1 cellular context compared by ENCODE assay signal in the genomic region with DNA sequence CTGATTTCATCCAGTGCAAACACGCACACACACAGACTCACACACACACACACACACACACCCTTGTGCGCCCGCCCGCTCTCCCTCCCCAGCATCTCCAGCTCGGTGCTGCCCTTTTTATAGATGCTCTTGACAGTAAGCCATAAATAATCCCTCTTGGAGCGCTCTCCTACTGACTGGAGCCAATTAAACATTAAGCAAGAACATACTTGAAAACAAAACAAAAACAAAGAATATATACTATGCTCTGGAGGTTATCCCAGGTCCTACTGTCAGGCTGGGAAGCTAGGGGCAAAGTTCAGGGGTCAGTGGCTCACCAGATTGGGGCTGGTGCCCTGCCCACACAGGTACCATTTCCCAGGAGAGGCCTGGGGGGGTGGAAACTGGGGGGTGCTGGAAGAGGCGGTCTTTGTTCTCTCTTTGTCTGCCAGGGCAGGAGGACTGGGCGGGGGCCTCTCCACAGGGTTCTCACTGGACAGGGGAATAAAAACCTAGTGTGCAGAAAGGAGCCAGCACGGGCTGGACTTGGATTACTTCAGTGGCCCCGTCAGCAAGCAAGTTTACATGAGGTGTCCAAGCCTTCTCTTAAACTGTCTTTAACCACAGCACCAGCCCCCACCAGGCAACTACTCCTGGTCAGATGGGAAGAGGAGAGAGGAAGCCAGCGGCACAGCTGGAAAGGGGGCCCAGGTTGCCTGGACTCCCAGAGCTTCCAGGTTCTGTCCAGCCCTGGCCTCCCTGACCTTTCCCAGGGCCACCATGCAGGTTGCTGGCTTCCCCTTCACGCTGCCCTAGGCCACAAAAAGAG.
A peak's percentile ranks its signal among the peaks of the same experiment; 100 is the strongest.
TF ChIP-seq lines count a peak whose summit lies in the region.

No MANE protein-coding gene starts in this region.

TF ChIP-seq in HepG2, 621 proteins besides CTCF, POLR2A, EP300 and RAD21 (continues in another document):
- TF ChIP-seq, protein P1, sequence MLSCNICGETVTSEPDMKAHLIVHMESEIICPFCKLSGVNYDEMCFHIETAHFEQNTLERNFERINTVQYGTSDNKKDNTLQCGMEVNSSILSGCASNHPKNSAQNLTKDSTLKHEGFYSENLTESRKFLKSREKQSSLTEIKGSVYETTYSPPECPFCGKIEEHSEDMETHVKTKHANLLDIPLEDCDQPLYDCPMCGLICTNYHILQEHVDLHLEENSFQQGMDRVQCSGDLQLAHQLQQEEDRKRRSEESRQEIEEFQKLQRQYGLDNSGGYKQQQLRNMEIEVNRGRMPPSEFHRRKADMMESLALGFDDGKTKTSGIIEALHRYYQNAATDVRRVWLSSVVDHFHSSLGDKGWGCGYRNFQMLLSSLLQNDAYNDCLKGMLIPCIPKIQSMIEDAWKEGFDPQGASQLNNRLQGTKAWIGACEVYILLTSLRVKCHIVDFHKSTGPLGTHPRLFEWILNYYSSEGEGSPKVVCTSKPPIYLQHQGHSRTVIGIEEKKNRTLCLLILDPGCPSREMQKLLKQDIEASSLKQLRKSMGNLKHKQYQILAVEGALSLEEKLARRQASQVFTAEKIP (CRISPR knock-in tag; IDR thresholded peaks at IDR 0.05; ENCODE audit: borderline replicate concordance) = no peak
- TF ChIP-seq ZBTB8A (CRISPR knock-in tag; IDR thresholded peaks at IDR 0.05; ENCODE audit: borderline replicate concordance, low read depth) (no peak), ZSCAN22 (CRISPR knock-in tag; IDR thresholded peaks at IDR 0.05) (0 out of 2 replicates have a peak, but pooled peaks have one; percentile 22), ZNF605 (CRISPR knock-in tag; IDR thresholded peaks at IDR 0.05) (no peak; the same call in 1 of the 2 replicates), MIER2 (CRISPR knock-in tag; IDR thresholded peaks at IDR 0.05) (no peak), ZNF274 (CRISPR knock-in tag; IDR thresholded peaks at IDR 0.05) (no peak), TBL1XR1 (IDR thresholded peaks at IDR 0.05; ENCODE audit: borderline replicate concordance, low read length, partially characterized antibody) (no peak), ZC3H13 (CRISPR knock-in tag; IDR thresholded peaks at IDR 0.05) (no peak), YEATS2 (CRISPR knock-in tag; IDR thresholded peaks at IDR 0.05; ENCODE audit: borderline replicate concordance) (no peak), BCL6 (CRISPR knock-in tag; IDR thresholded peaks at IDR 0.05) (peak; percentile 39; the same call in 1 of the 2 replicates), SP1 (IDR thresholded peaks at IDR 0.05) (no peak), SP1 (CRISPR knock-in tag; IDR thresholded peaks at IDR 0.05) (no peak), NR2F1 (CRISPR knock-in tag; IDR thresholded peaks at IDR 0.05) (peak; percentile 78 to 79), PRMT3 (CRISPR knock-in tag; IDR thresholded peaks at IDR 0.05; ENCODE audit: borderline replicate concordance, low read depth) (no peak), SMC3 (IDR thresholded peaks at IDR 0.05; ENCODE audit: low read length) (no peak), ELF1 (CRISPR knock-in tag; IDR thresholded peaks at IDR 0.05) (no peak), TCF7L2 (IDR thresholded peaks at IDR 0.05; ENCODE audit: low read depth, low read length) (no peak), ARNT (IDR thresholded peaks at IDR 0.05) (no peak), ONECUT2 (CRISPR knock-in tag; IDR thresholded peaks at IDR 0.05) (no peak), SRSF1 (optimal IDR thresholded peaks at IDR 0.05; ENCODE audit: low read depth, low read length) (peak; percentile 97), RNF2 (conservative IDR thresholded peaks at IDR 0.05; ENCODE audit: low read depth) (no peak), KDM5B (CRISPR knock-in tag; IDR thresholded peaks at IDR 0.05; ENCODE audit: borderline replicate concordance) (no peak), MEIS1 (CRISPR knock-in tag; IDR thresholded peaks at IDR 0.05; ENCODE audit: borderline replicate concordance) (peak; percentile 54; the same call in 1 of the 2 replicates), TEAD2 (CRISPR knock-in tag; IDR thresholded peaks at IDR 0.05) (no peak), ZNF839 (CRISPR knock-in tag; IDR thresholded peaks at IDR 0.05; ENCODE audit: borderline replicate concordance) (no peak), ZNF850 (CRISPR knock-in tag; conservative IDR thresholded peaks at IDR 0.05) (no peak), NFYB (CRISPR knock-in tag; IDR thresholded peaks at IDR 0.05) (no peak)
- TF ChIP-seq, protein P2, sequence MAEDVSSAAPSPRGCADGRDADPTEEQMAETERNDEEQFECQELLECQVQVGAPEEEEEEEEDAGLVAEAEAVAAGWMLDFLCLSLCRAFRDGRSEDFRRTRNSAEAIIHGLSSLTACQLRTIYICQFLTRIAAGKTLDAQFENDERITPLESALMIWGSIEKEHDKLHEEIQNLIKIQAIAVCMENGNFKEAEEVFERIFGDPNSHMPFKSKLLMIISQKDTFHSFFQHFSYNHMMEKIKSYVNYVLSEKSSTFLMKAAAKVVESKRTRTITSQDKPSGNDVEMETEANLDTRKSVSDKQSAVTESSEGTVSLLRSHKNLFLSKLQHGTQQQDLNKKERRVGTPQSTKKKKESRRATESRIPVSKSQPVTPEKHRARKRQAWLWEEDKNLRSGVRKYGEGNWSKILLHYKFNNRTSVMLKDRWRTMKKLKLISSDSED (CRISPR knock-in tag; IDR thresholded peaks at IDR 0.05) = no peak
- TF ChIP-seq, protein P3, sequence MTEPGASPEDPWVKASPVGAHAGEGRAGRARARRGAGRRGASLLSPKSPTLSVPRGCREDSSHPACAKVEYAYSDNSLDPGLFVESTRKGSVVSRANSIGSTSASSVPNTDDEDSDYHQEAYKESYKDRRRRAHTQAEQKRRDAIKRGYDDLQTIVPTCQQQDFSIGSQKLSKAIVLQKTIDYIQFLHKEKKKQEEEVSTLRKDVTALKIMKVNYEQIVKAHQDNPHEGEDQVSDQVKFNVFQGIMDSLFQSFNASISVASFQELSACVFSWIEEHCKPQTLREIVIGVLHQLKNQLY (CRISPR knock-in tag; IDR thresholded peaks at IDR 0.05) = 0 out of 2 replicates have a peak, but pooled peaks have one; percentile 21
- TF ChIP-seq, protein P4, sequence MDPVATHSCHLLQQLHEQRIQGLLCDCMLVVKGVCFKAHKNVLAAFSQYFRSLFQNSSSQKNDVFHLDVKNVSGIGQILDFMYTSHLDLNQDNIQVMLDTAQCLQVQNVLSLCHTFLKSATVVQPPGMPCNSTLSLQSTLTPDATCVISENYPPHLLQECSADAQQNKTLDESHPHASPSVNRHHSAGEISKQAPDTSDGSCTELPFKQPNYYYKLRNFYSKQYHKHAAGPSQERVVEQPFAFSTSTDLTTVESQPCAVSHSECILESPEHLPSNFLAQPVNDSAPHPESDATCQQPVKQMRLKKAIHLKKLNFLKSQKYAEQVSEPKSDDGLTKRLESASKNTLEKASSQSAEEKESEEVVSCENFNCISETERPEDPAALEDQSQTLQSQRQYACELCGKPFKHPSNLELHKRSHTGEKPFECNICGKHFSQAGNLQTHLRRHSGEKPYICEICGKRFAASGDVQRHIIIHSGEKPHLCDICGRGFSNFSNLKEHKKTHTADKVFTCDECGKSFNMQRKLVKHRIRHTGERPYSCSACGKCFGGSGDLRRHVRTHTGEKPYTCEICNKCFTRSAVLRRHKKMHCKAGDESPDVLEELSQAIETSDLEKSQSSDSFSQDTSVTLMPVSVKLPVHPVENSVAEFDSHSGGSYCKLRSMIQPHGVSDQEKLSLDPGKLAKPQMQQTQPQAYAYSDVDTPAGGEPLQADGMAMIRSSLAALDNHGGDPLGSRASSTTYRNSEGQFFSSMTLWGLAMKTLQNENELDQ (CRISPR knock-in tag; IDR thresholded peaks at IDR 0.05; ENCODE audit: borderline replicate concordance) = no peak
- TF ChIP-seq, protein P5, sequence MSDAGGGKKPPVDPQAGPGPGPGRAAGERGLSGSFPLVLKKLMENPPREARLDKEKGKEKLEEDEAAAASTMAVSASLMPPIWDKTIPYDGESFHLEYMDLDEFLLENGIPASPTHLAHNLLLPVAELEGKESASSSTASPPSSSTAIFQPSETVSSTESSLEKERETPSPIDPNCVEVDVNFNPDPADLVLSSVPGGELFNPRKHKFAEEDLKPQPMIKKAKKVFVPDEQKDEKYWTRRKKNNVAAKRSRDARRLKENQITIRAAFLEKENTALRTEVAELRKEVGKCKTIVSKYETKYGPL (CRISPR knock-in tag; IDR thresholded peaks at IDR 0.05) = no peak
- TF ChIP-seq, protein P6, sequence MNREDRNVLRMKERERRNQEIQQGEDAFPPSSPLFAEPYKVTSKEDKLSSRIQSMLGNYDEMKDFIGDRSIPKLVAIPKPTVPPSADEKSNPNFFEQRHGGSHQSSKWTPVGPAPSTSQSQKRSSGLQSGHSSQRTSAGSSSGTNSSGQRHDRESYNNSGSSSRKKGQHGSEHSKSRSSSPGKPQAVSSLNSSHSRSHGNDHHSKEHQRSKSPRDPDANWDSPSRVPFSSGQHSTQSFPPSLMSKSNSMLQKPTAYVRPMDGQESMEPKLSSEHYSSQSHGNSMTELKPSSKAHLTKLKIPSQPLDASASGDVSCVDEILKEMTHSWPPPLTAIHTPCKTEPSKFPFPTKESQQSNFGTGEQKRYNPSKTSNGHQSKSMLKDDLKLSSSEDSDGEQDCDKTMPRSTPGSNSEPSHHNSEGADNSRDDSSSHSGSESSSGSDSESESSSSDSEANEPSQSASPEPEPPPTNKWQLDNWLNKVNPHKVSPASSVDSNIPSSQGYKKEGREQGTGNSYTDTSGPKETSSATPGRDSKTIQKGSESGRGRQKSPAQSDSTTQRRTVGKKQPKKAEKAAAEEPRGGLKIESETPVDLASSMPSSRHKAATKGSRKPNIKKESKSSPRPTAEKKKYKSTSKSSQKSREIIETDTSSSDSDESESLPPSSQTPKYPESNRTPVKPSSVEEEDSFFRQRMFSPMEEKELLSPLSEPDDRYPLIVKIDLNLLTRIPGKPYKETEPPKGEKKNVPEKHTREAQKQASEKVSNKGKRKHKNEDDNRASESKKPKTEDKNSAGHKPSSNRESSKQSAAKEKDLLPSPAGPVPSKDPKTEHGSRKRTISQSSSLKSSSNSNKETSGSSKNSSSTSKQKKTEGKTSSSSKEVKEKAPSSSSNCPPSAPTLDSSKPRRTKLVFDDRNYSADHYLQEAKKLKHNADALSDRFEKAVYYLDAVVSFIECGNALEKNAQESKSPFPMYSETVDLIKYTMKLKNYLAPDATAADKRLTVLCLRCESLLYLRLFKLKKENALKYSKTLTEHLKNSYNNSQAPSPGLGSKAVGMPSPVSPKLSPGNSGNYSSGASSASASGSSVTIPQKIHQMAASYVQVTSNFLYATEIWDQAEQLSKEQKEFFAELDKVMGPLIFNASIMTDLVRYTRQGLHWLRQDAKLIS (CRISPR knock-in tag; IDR thresholded peaks at IDR 0.05) = no peak
- TF ChIP-seq, protein P7, sequence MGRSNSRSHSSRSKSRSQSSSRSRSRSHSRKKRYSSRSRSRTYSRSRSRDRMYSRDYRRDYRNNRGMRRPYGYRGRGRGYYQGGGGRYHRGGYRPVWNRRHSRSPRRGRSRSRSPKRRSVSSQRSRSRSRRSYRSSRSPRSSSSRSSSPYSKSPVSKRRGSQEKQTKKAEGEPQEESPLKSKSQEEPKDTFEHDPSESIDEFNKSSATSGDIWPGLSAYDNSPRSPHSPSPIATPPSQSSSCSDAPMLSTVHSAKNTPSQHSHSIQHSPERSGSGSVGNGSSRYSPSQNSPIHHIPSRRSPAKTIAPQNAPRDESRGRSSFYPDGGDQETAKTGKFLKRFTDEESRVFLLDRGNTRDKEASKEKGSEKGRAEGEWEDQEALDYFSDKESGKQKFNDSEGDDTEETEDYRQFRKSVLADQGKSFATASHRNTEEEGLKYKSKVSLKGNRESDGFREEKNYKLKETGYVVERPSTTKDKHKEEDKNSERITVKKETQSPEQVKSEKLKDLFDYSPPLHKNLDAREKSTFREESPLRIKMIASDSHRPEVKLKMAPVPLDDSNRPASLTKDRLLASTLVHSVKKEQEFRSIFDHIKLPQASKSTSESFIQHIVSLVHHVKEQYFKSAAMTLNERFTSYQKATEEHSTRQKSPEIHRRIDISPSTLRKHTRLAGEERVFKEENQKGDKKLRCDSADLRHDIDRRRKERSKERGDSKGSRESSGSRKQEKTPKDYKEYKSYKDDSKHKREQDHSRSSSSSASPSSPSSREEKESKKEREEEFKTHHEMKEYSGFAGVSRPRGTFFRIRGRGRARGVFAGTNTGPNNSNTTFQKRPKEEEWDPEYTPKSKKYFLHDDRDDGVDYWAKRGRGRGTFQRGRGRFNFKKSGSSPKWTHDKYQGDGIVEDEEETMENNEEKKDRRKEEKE (IDR thresholded peaks at IDR 0.05) = no peak
- TF ChIP-seq, protein P8, sequence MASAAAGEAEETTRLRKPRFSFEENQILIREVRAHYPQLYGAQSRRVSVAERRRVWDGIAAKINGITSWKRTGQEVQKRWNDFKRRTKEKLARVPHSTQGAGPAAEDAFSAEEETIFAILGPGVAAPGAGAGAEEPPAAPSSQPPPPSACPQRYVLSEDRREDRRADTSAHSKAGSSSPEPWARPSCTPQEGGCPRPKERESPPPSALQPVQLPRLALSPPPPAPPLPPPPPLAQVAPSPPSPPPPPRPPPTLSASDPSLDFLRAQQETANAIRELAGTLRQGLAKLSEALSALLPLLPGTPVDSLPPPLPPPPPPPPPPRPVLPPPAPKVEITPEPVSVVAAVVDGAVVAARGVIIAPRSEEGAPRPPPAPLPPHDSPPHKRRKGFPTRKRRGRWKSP (CRISPR knock-in tag; IDR thresholded peaks at IDR 0.05) = no peak
- TF ChIP-seq, protein P9, sequence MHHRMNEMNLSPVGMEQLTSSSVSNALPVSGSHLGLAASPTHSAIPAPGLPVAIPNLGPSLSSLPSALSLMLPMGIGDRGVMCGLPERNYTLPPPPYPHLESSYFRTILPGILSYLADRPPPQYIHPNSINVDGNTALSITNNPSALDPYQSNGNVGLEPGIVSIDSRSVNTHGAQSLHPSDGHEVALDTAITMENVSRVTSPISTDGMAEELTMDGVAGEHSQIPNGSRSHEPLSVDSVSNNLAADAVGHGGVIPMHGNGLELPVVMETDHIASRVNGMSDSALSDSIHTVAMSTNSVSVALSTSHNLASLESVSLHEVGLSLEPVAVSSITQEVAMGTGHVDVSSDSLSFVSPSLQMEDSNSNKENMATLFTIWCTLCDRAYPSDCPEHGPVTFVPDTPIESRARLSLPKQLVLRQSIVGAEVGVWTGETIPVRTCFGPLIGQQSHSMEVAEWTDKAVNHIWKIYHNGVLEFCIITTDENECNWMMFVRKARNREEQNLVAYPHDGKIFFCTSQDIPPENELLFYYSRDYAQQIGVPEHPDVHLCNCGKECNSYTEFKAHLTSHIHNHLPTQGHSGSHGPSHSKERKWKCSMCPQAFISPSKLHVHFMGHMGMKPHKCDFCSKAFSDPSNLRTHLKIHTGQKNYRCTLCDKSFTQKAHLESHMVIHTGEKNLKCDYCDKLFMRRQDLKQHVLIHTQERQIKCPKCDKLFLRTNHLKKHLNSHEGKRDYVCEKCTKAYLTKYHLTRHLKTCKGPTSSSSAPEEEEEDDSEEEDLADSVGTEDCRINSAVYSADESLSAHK (CRISPR knock-in tag; IDR thresholded peaks at IDR 0.05; ENCODE audit: borderline replicate concordance) = no peak
- TF ChIP-seq, protein P10, sequence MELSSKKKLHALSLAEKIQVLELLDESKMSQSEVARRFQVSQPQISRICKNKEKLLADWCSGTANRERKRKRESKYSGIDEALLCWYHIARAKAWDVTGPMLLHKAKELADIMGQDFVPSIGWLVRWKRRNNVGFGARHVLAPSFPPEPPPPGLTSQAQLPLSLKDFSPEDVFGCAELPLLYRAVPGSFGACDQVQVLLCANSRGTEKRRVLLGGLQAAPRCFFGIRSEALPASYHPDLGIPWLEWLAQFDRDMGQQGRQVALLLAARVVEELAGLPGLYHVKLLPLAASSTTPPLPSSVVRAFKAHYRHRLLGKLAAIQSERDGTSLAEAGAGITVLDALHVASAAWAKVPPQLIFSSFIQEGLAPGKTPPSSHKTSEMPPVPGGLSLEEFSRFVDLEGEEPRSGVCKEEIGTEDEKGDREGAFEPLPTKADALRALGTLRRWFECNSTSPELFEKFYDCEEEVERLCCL (CRISPR knock-in tag; IDR thresholded peaks at IDR 0.05; ENCODE audit: borderline replicate concordance) = no peak
